14 cellular contexts compared by ENCODE assay signal in the genomic region with DNA sequence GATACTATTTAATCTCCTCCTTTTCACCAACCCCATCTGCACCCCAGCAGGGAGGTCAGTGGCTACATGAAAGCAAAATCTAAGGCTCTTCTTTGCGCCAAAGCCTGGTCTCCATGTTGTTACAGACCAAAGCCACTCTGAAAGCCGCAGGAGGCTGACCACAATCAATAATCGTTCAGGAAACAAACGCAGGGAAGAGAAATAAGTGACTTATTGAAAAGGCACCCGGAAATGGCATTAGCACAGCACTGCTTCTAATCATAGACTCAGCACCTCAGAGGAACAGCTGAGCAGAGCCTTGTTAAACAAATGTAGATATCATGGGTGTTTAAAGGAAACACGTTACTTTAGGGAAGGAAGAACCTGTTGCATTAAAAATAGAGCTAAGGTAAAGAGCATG.
DNase-seq lines count a peak whose midpoint lies in the region; ATAC-seq and TF ChIP-seq lines count a peak whose summit lies in the region.
"Had no signal": no experiment of that assay in that cellular context is flagged by ENCODE, and none has a peak within 500 bp of the region (broad histone marks: within the 10 kb centered on the region; RNA-seq: fewer than 3 reads in every experiment).

No MANE protein-coding gene starts in this region.

- H3K9me3 ChIP-seq in HCT116 (ENCODE audit: control insufficient read depth in 1 of 2, insufficient read depth in 1 of 2, low read depth in 1 of 2, low read length in 2 of 2): no peaks in the 10 kb centered on the region
- H3K9me3 ChIP-seq: upper lobe of left lung had no signal

- H3K4me3 Mint-ChIP-seq in endothelial cell (ENCODE audit: unreplicated experiment) (no peak overlapping the region), nephron progenitor cell (no peak overlapping the region)
- H3K4me3 Mint-ChIP-seq: activated naive CD4-positive, alpha-beta T cell treated with anti-CD3 and anti-CD28 coated beads, Interleukin-2, amount 10 ng/mL, durations not matched to agents 7 days and 5 days; central memory CD8-positive, alpha-beta T cell had no signal

- no peak overlapping the region for H2AFZ ChIP-seq in HCT116 (ENCODE audit: low read depth, low read length, poor library complexity, severe bottlenecking)

- no peak overlapping the region for H3K9ac ChIP-seq in HCT116 (ENCODE audit: low read length)

- no peak overlapping the region for H3K4me2 ChIP-seq in HCT116 (ENCODE audit: low read length)

- H3K27ac Mint-ChIP-seq in endothelial cell (ENCODE audit: unreplicated experiment) (peak overlapping the region; percentile 62), nephron progenitor cell (no peak overlapping the region)
- H3K27ac Mint-ChIP-seq: activated naive CD4-positive, alpha-beta T cell treated with anti-CD3 and anti-CD28 coated beads, Interleukin-2, amount 10 ng/mL, durations not matched to agents 7 days and 5 days had no signal

- H3K36me3 ChIP-seq in HCT116 (ENCODE audit: control insufficient read depth in 1 of 2, insufficient read depth in 2 of 2, low read length in 2 of 2): no peaks in the 10 kb centered on the region
- H3K36me3 ChIP-seq: upper lobe of left lung had no signal

- no peaks in the 10 kb centered on the region for H3K9me3 Mint-ChIP-seq in endothelial cell (ENCODE audit: unreplicated experiment)
- no peaks in the 10 kb centered on the region for H3K9me3 Mint-ChIP-seq in nephron progenitor cell
- H3K9me3 Mint-ChIP-seq: activated naive CD4-positive, alpha-beta T cell treated with anti-CD3 and anti-CD28 coated beads, Interleukin-2, amount 10 ng/mL, durations not matched to agents 7 days and 5 days had no signal

- no peak overlapping the region for H3K27ac ChIP-seq in HCT116 (ENCODE audit: low read depth, low read length)
- H3K27ac ChIP-seq: upper lobe of left lung had no signal

- H4K20me1 ChIP-seq in HCT116 (ENCODE audit: insufficient read depth): no peaks in the 10 kb centered on the region

- H3K4me1 ChIP-seq in HCT116 (ENCODE audit: control insufficient read depth in 1 of 2, insufficient read depth in 2 of 2, low read length in 2 of 2): no peaks in the 10 kb centered on the region

- POLR2A ChIA-PET in HCT116 (lab: Charles Lee): no interaction called here

- no TSS peak for BruUV-seq in HCT116 (replicated peaks; lab: Mats Ljungman, UMichigan)

- peaks cover 2% of the 10 kb centered on the region for H3K27me3 Mint-ChIP-seq in endothelial cell (ENCODE audit: unreplicated experiment)
- H3K27me3 Mint-ChIP-seq in nephron progenitor cell (ENCODE audit: low read depth, poor library complexity): no peaks in the 10 kb centered on the region
- H3K27me3 Mint-ChIP-seq: activated naive CD4-positive, alpha-beta T cell treated with anti-CD3 and anti-CD28 coated beads, Interleukin-2, amount 10 ng/mL, durations not matched to agents 7 days and 5 days had no signal

- no peaks in the 10 kb centered on the region for H3K36me3 Mint-ChIP-seq in endothelial cell (ENCODE audit: low read depth, unreplicated experiment)
- no peaks in the 10 kb centered on the region for H3K36me3 Mint-ChIP-seq in nephron progenitor cell (ENCODE audit: low read depth)
- H3K36me3 Mint-ChIP-seq: activated naive CD4-positive, alpha-beta T cell treated with anti-CD3 and anti-CD28 coated beads, Interleukin-2, amount 10 ng/mL, durations not matched to agents 7 days and 5 days had no signal

- no peaks in the 10 kb centered on the region for H3K79me2 ChIP-seq in HCT116 (ENCODE audit: insufficient read depth, low read length)

- TF ChIP-seq RAD21 in HCT116 (IDR thresholded peaks at IDR 0.05; ENCODE audit: low read depth): no peak

- CTCF ChIA-PET in HCT116 (lab: Charles Lee): no interaction called here

- DNase-seq in AG10803 (ENCODE audit: low read depth): peak; percentile 46
- no peak for DNase-seq in HCT116 (ENCODE audit: low read depth, low spot score)
- DNase-seq in NCI-H2107 treated with DMSO at 0.1 percent for 48 hours (lab: John Stamatoyannopoulos, UW; ENCODE audit: unreplicated experiment): peak; percentile 90
- DNase-seq in endothelial cell (ENCODE audit: low spot score): no peak
- DNase-seq in posterior cingulate gyrus: no peak
- no peak for DNase-seq in anterior cingulate cortex (lab: John Stamatoyannopoulos, UW)
- no peak for DNase-seq in nephron progenitor cell
- DNase-seq: activated naive CD4-positive, alpha-beta T cell treated with anti-CD3 and anti-CD28 coated beads, Interleukin-2, amount 10 ng/mL, durations not matched to agents 7 days and 5 days; head of caudate nucleus; kidney; NCI-H526; upper lobe of left lung had no signal

- TF ChIP-seq CTCF in AG10803 (conservative IDR thresholded peaks at IDR 0.05; ENCODE audit: low read length) (no peak), HCT116 (IDR thresholded peaks at IDR 0.05 in 2 of 3, conservative IDR thresholded peaks at IDR 0.05 in 1 of 3; ENCODE audit: borderline replicate concordance in 1 of 3, insufficient read depth in 1 of 3, low read depth in 2 of 3, low read length in 2 of 3) (no peak), endothelial cell (IDR thresholded peaks at IDR 0.05; ENCODE audit: unreplicated experiment) (no peak), nephron progenitor cell (IDR thresholded peaks at IDR 0.05) (no peak)

- H3K27me3 ChIP-seq in HCT116 (ENCODE audit: insufficient read depth, low read length): peaks cover 3% of the 10 kb centered on the region; the same call in 1 of the 2 replicates
- H3K27me3 ChIP-seq: upper lobe of left lung had no signal

- intact Hi-C loops in HCT116 (cut with micrococcal nuclease) (no loop called here), posterior cingulate gyrus (cut with DNase I) (no loop called here)

- no peaks in the 10 kb centered on the region for H3K9me2 ChIP-seq in HCT116 (ENCODE audit: insufficient read depth)

- RAD21 ChIA-PET in HCT116 (lab: Charles Lee; ENCODE audit: low non-redundant PET in 1 of 2, low total read pairs in 2 of 2, uncharacterized antibody in 2 of 2, unreplicated experiment in 2 of 2): no interaction called here

- ATAC-seq in HCT116 (0 out of 2 replicates have a peak, but pooled peaks have one; percentile 11), GM18861 (IDR thresholded peaks at IDR 0.05; ENCODE audit: unreplicated experiment) (no peak)

- H3K4me3 ChIP-seq in AG10803 (ENCODE audit: low read length) (no peak overlapping the region), HCT116 (replicated peaks in 1 of 2; ENCODE audit: low read depth in 1 of 2, low read length in 2 of 2) (no peak overlapping the region)
- H3K4me3 ChIP-seq: upper lobe of left lung had no signal

- no peak for TF ChIP-seq POLR2A in HCT116 (IDR thresholded peaks at IDR 0.05; ENCODE audit: borderline replicate concordance, extremely low read depth, insufficient read depth, insufficient read length)

- H3K4me1 Mint-ChIP-seq in endothelial cell (ENCODE audit: unreplicated experiment) (peaks cover 15% of the 10 kb centered on the region), nephron progenitor cell (peaks cover 28% of the 10 kb centered on the region)
- H3K4me1 Mint-ChIP-seq: activated naive CD4-positive, alpha-beta T cell treated with anti-CD3 and anti-CD28 coated beads, Interleukin-2, amount 10 ng/mL, durations not matched to agents 7 days and 5 days; central memory CD8-positive, alpha-beta T cell had no signal

TF ChIP-seq in HCT116, 20 proteins besides CTCF, POLR2A, EP300 and RAD21 (continues in another document):
- TF ChIP-seq, protein P1, sequence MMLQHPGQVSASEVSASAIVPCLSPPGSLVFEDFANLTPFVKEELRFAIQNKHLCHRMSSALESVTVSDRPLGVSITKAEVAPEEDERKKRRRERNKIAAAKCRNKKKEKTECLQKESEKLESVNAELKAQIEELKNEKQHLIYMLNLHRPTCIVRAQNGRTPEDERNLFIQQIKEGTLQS (IDR thresholded peaks at IDR 0.05): no peak
- TF ChIP-seq EGR1 (IDR thresholded peaks at IDR 0.05; ENCODE audit: low read depth) (no peak), CBX3 (IDR thresholded peaks at IDR 0.05; ENCODE audit: low read depth) (no peak), ELF1 (IDR thresholded peaks at IDR 0.05; ENCODE audit: borderline replicate concordance, low read depth) (no peak), FOSL1 (IDR thresholded peaks at IDR 0.05; ENCODE audit: low read depth) (no peak), TCF7L2 (IDR thresholded peaks at IDR 0.05; ENCODE audit: borderline replicate concordance, extremely low read depth, insufficient read depth, insufficient read length) (no peak)
- TF ChIP-seq, protein P2, sequence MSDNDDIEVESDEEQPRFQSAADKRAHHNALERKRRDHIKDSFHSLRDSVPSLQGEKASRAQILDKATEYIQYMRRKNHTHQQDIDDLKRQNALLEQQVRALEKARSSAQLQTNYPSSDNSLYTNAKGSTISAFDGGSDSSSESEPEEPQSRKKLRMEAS (IDR thresholded peaks at IDR 0.05): no peak
- TF ChIP-seq, protein P3, sequence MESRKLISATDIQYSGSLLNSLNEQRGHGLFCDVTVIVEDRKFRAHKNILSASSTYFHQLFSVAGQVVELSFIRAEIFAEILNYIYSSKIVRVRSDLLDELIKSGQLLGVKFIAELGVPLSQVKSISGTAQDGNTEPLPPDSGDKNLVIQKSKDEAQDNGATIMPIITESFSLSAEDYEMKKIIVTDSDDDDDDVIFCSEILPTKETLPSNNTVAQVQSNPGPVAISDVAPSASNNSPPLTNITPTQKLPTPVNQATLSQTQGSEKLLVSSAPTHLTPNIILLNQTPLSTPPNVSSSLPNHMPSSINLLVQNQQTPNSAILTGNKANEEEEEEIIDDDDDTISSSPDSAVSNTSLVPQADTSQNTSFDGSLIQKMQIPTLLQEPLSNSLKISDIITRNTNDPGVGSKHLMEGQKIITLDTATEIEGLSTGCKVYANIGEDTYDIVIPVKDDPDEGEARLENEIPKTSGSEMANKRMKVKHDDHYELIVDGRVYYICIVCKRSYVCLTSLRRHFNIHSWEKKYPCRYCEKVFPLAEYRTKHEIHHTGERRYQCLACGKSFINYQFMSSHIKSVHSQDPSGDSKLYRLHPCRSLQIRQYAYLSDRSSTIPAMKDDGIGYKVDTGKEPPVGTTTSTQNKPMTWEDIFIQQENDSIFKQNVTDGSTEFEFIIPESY (IDR thresholded peaks at IDR 0.05; ENCODE audit: extremely low read depth, insufficient replicate concordance, low read length): no peak

Comparison
In these comparisons a context has a peak if more than half of its experiments do, and no peak if none do; other contexts are left out.
1. DNase-seq: peak in AG10803 (single experiment) and NCI-H2107 treated with DMSO at 0.1 percent for 48 hours (single experiment); none in HCT116 (single experiment), endothelial cell (single experiment), posterior cingulate gyrus (0 of 10), anterior cingulate cortex (0 of 58) and nephron progenitor cell (single experiment).